1 cellular context compared by ENCODE assay signal in genomic region chr4:86950835-86951525, GRCh38.
TF ChIP-seq lines count a peak whose summit lies in the region.

No MANE protein-coding gene starts in this region.

TF ChIP-seq in GM23338, 12 proteins besides CTCF, POLR2A, EP300 and RAD21 (continued from another document):
- no peak for TF ChIP-seq ZNF462 (CRISPR knock-in tag; IDR thresholded peaks at IDR 0.05)
